Comparison of ENCODE assay signal across 9 cellular contexts in the genomic region with DNA sequence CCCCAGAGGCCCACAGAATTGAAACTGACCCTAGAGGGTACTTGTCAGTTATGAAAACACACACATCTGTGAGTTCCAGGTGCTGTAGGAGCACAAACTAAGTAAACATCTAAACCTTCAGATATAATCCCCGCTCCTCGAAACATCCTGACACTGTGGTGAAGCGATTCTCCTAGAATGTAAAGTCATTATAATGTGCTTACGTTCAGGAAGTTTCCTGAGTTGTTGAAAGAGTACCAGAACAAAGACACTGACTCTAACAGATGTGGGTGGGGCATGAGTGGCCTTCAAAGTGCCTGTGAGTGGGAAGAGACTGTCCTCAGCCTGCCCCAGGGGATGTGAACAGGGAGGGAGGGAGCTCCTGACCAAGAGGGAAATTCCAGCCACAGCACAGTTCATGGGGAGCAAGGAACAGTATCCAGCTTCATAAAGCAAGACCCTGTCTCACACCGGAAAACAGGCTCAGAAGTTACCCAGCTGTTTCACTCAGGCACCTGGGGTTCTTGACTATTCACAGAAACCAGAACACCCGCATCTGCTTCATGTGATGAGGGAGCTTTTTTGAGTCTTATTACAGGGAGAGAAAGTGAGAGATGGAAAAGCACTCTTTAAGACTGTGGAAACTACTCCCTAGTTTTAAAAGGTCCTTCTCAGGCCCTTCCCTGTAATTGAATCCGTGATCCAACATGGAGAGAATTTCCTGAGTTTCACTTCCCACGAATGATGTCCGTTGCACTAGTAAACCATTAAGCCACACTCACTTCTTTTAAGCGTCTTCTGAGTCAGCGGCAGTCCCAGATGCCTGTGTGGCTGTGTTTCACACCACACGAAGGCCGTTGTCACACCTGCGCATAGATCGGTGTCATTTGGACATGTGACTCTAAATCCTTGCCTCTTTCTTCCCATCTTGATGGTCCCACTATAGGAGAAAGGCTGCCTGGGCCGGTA.
DNase-seq lines count a peak whose midpoint lies in the region; ATAC-seq, FAIRE-seq and TF ChIP-seq lines count a peak whose summit lies in the region.
"Had no signal": no experiment of that assay in that cellular context is flagged by ENCODE, and none has a peak within 500 bp of the region (broad histone marks: within the 10 kb centered on the region; RNA-seq: fewer than 3 reads in every experiment).

No MANE protein-coding gene starts in this region.

- H3K9ac ChIP-seq in HepG2 (ENCODE audit: insufficient read depth, low read depth, low read length), result no peak overlapping the region

- POLR2A ChIA-PET in HepG2 (lab: Yijun Ruan, JAX), result interaction anchor here (1.1 kb wide), 1 partner anchor 77 kb away, joined by 4 read pairs; no protein-coding TSS in a partner anchor

- CTCF ChIA-PET in HepG2 (lab: Yijun Ruan, JAX; ENCODE audit: low intra/inter-chr PET ratio, low total read pairs), result no interaction called here

- FAIRE-seq in bronchial epithelial cell (lab: Jason Lieb, UNC), result no peak
- FAIRE-seq in HepG2 (lab: Jason Lieb, UNC), result no peak

- no peaks in the 10 kb centered on the region for H3K27me3 ChIP-seq in bronchial epithelial cell (ENCODE audit: control insufficient read depth, insufficient read depth, low read length)
- no peaks in the 10 kb centered on the region for H3K27me3 ChIP-seq in HepG2 (ENCODE audit: control insufficient read depth in 1 of 2, insufficient read depth in 2 of 2, low read length in 2 of 2)
- no peaks in the 10 kb centered on the region for H3K27me3 ChIP-seq in vagina

- in situ Hi-C loops in HepG2 (cut with HindIII; ENCODE audit: extremely low pct_ligation_motif_present, low pct_unique_long_range_greater_than_20kb), result no loop called here

- no peak overlapping the region for H3K27ac ChIP-seq in HepG2 (ENCODE audit: extremely low read length, insufficient read depth, low read length)
- peak overlapping the region; percentile 75 for H3K27ac ChIP-seq in vagina
- H3K27ac ChIP-seq: VCaP had no signal

- peak overlapping the region; percentile 80 to 92 (median 83) for H3K27ac Mint-ChIP-seq in IgD-negative memory B cell

- H3K4me3 Mint-ChIP-seq in IgD-negative memory B cell, result peak overlapping the region; percentile 6 to 87 (median 52)

- no peak overlapping the region for H3K4me2 ChIP-seq in HepG2 (ENCODE audit: low read depth, low read length)

- H3K36me3 ChIP-seq in bronchial epithelial cell (ENCODE audit: control insufficient read depth, insufficient read depth, low read length) (peaks cover 50% of the 10 kb centered on the region), HepG2 (replicated peaks in 1 of 2; ENCODE audit: control insufficient read depth in 1 of 2, insufficient read depth in 2 of 2, low read length in 2 of 2) (peaks cover 75 to 97% of the 10 kb centered on the region in 2 experiments), vagina (peaks cover 0 to 50% of the 10 kb centered on the region in 2 donors)

- BruUV-seq in HepG2 (replicated peaks; lab: Mats Ljungman, UMichigan), result no TSS peak

- WGBS in HepG2 (ENCODE audit: low lambda C conversion rate), result 97% methylated on average over 16 of the region's 16 CpGs

- peaks cover 37% of the 10 kb centered on the region for H3K4me1 ChIP-seq in HepG2 (ENCODE audit: insufficient read depth, low read length)
- H3K4me1 ChIP-seq in vagina, result peaks cover 51% of the 10 kb centered on the region

- TF ChIP-seq RAD21 in HepG2 (CRISPR knock-in tag; IDR thresholded peaks at IDR 0.05), result no peak

- H4K20me1 ChIP-seq in HepG2 (ENCODE audit: insufficient read depth, low read length), result peaks cover 31% of the 10 kb centered on the region

- H3K9me3 Mint-ChIP-seq in IgD-negative memory B cell, result no peaks in the 10 kb centered on the region

- H3K36me3 Mint-ChIP-seq in IgD-negative memory B cell, result peaks cover 10% of the 10 kb centered on the region

- TF ChIP-seq CTCF in GM10266 (IDR thresholded peaks at IDR 0.05; ENCODE audit: control insufficient read depth, insufficient read depth, low read depth, missing control alignments) (no peak), bronchial epithelial cell (IDR thresholded peaks at IDR 0.05; ENCODE audit: insufficient read depth, low read length, severe bottlenecking) (no peak), HepG2 (CRISPR knock-in tag; IDR thresholded peaks at IDR 0.05) (no peak), vagina (IDR thresholded peaks at IDR 0.05) (no peak)

- TF ChIP-seq POLR2A in HepG2 (IDR thresholded peaks at IDR 0.05; ENCODE audit: insufficient read depth in 1 of 2, low read depth in 2 of 2, low read length in 2 of 2) (peak in 1 of 2 experiments; percentile 27; a peak in 1 of 4 replicates), vagina (IDR thresholded peaks at IDR 0.05) (no peak)

- H3K4me1 Mint-ChIP-seq in IgD-negative memory B cell, result peaks cover 24 to 43% (median 34%) of the 10 kb centered on the region in 3 donors

- no peak for TF ChIP-seq EP300 in HepG2 (IDR thresholded peaks at IDR 0.05; ENCODE audit: low read depth in 2 of 2, low read length in 2 of 2)
- TF ChIP-seq EP300 in HepG2 (CRISPR knock-in tag; IDR thresholded peaks at IDR 0.05; ENCODE audit: borderline replicate concordance), result no peak

- no peak overlapping the region for H2AFZ ChIP-seq in HepG2 (ENCODE audit: low read length)

- H3K4me3 ChIP-seq in bronchial epithelial cell (ENCODE audit: low read depth, low read length) (no peak overlapping the region), HepG2 (replicated peaks in 1 of 3; ENCODE audit: insufficient read depth in 1 of 3, low read depth in 2 of 3, low read length in 3 of 3) (no peak overlapping the region), vagina (peak overlapping the region in 1 of 2 donors; percentile 4)

- DNase-seq in GM10266 (ENCODE audit: extremely low spot score), result peak; percentile 67
- DNase-seq in bronchial epithelial cell (ENCODE audit: low read depth), result peak; percentile 79
- DNase-seq in HepG2 (ENCODE audit: low spot score), result no peak
- peak in 1 of 2 donors; percentile 85 for DNase-seq in vagina (ENCODE audit: extremely low spot score in 2 of 2)
- no peak for DNase-seq in NCI-H146 treated with DMSO at 0.1 percent for 48 hours (lab: John Stamatoyannopoulos, UW; ENCODE audit: unreplicated experiment)
- DNase-seq in NCI-H774 (lab: John Stamatoyannopoulos, UW), result no peak

- no peaks in the 10 kb centered on the region for H3K27me3 Mint-ChIP-seq in IgD-negative memory B cell

- peaks cover 47% of the 10 kb centered on the region for H3K79me2 ChIP-seq in HepG2 (ENCODE audit: insufficient read depth, low read length)

- ATAC-seq in GM21529 (IDR thresholded peaks at IDR 0.05; ENCODE audit: unreplicated experiment) (peak; percentile 77), HepG2 (peak; percentile 24)

- intact Hi-C loops in HepG2 (cut with micrococcal nuclease; ENCODE audit: unreplicated experiment) (loop anchor here (5.0 kb wide), 1 partner anchor 78 kb away; no protein-coding TSS in a partner anchor), vagina (cut with DNase I) (no loop called here)

- no peaks in the 10 kb centered on the region for H3K9me3 ChIP-seq in HepG2 (ENCODE audit: low read length)
- no peaks in the 10 kb centered on the region for H3K9me3 ChIP-seq in vagina

TF ChIP-seq in HepG2, 621 proteins besides CTCF, POLR2A, EP300 and RAD21 (continues in another document):
- TF ChIP-seq, protein P1, sequence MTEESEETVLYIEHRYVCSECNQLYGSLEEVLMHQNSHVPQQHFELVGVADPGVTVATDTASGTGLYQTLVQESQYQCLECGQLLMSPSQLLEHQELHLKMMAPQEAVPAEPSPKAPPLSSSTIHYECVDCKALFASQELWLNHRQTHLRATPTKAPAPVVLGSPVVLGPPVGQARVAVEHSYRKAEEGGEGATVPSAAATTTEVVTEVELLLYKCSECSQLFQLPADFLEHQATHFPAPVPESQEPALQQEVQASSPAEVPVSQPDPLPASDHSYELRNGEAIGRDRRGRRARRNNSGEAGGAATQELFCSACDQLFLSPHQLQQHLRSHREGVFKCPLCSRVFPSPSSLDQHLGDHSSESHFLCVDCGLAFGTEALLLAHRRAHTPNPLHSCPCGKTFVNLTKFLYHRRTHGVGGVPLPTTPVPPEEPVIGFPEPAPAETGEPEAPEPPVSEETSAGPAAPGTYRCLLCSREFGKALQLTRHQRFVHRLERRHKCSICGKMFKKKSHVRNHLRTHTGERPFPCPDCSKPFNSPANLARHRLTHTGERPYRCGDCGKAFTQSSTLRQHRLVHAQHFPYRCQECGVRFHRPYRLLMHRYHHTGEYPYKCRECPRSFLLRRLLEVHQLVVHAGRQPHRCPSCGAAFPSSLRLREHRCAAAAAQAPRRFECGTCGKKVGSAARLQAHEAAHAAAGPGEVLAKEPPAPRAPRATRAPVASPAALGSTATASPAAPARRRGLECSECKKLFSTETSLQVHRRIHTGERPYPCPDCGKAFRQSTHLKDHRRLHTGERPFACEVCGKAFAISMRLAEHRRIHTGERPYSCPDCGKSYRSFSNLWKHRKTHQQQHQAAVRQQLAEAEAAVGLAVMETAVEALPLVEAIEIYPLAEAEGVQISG (CRISPR knock-in tag; IDR thresholded peaks at IDR 0.05), result no peak
- TF ChIP-seq ZNF496 (CRISPR knock-in tag; IDR thresholded peaks at IDR 0.05; ENCODE audit: insufficient replicate concordance) (no peak), ZNF891 (CRISPR knock-in tag; IDR thresholded peaks at IDR 0.05) (no peak), ARNT2 (CRISPR knock-in tag; IDR thresholded peaks at IDR 0.05; ENCODE audit: low read depth) (0 out of 2 replicates have a peak, but pooled peaks have one; percentile 32), SUZ12 (IDR thresholded peaks at IDR 0.05; ENCODE audit: low read depth, low read length) (no peak), RELA (CRISPR knock-in tag; IDR thresholded peaks at IDR 0.05) (0 out of 2 replicates have a peak, but pooled peaks have one; percentile 47), BORCS8-MEF2B (CRISPR knock-in tag; IDR thresholded peaks at IDR 0.05) (no peak)
- TF ChIP-seq, protein P2, sequence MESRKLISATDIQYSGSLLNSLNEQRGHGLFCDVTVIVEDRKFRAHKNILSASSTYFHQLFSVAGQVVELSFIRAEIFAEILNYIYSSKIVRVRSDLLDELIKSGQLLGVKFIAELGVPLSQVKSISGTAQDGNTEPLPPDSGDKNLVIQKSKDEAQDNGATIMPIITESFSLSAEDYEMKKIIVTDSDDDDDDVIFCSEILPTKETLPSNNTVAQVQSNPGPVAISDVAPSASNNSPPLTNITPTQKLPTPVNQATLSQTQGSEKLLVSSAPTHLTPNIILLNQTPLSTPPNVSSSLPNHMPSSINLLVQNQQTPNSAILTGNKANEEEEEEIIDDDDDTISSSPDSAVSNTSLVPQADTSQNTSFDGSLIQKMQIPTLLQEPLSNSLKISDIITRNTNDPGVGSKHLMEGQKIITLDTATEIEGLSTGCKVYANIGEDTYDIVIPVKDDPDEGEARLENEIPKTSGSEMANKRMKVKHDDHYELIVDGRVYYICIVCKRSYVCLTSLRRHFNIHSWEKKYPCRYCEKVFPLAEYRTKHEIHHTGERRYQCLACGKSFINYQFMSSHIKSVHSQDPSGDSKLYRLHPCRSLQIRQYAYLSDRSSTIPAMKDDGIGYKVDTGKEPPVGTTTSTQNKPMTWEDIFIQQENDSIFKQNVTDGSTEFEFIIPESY (CRISPR knock-in tag; IDR thresholded peaks at IDR 0.05), result no peak

Comparison
In these comparisons a context has a peak if more than half of its experiments do, and no peak if none do; other contexts are left out.
1. DNase-seq: peak in GM10266 (single experiment) and bronchial epithelial cell (single experiment); none in HepG2 (single experiment), NCI-H146 treated with DMSO at 0.1 percent for 48 hours (single experiment) and NCI-H774 (single experiment).